In the genomic region with DNA sequence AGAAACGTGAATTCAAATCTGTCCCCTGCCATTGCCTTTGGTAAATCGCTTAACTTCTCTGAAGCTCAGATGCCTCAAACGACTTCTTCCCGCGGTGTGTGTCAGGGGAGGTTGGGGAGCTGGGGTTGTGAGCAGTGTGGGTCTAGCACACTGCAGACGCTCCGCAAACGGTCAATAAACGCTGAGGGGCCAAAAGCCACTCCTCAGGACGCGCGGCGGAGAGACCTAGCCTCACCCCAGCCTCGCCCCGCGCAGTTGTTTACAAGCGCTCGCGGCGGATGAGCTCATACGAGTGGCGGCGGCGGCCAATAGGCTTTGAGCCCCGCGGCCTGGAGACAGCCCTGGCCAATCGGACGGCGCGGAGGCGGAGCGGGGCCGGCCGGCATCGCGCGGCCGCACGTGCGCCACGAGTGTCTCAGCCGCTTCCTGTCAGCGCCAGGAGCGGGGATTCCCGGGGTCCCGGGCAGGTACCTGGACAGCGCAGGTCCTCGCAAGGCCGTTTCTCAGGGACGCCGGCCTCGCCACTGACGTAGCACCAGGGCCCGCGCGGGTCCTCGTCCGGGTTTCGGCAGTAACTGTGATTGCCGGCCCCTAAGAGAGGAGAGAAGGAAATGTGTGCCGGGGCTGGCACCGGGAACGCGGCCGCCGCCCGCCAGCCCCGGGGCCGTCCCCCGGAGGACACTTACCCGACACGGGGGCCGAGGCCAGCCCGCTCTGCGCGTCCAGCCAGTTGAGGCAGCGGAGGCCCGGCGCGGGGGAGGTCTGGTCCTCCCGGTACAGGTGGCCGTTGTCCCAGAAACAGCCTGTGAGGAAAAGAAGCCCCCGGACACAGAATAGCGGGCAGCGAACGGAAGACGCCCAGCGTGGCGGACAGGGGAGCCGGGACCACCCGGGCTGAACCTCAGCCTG, we compare ENCODE assay signal across 7 cellular contexts. TPM values are rescaled to one million over a fixed set of nuclear protein-coding genes. Genes with fewer than 3 reads are reported as not detected.
A peak's percentile ranks its signal among the peaks of the same experiment; 100 is the strongest.
DNase-seq lines count a peak whose midpoint lies in the region; ATAC-seq, FAIRE-seq and TF ChIP-seq lines count a peak whose summit lies in the region.

No MANE protein-coding gene starts in this region.

- H3K4me2 ChIP-seq in hepatocyte = peak overlapping the region; percentile 95

- ATAC-seq in HG02885 (IDR thresholded peaks at IDR 0.05; ENCODE audit: poor library complexity, unreplicated experiment) = peak; percentile 94

- H4K20me1 ChIP-seq in hepatocyte (ENCODE audit: insufficient read depth, poor library complexity, severe bottlenecking) = no peaks in the 10 kb centered on the region

- FAIRE-seq in GM18507 (lab: Jason Lieb, UNC) = peak; percentile 92

- H3K4me1 ChIP-seq in hepatocyte (ENCODE audit: insufficient read depth) = peaks cover 29% of the 10 kb centered on the region

- H3K4me3 ChIP-seq in astrocyte of the cerebellum (ENCODE audit: low read depth, low read length) (peak overlapping the region; percentile 49), hepatocyte (peak overlapping the region; percentile 41), retinal pigment epithelial cell (ENCODE audit: low read length) (peak overlapping the region; percentile 93)

- H3K79me2 ChIP-seq in hepatocyte = no peaks in the 10 kb centered on the region

- peak overlapping the region; percentile 77 for H3K27ac ChIP-seq in hepatocyte

- no peaks in the 10 kb centered on the region for H3K36me3 ChIP-seq in hepatocyte (replicated peaks; ENCODE audit: insufficient read depth, low read depth)

- DNase-seq in GM18507 (ENCODE audit: extremely low spot score, insufficient read length, low read depth) (peak; percentile 97), NCI-H2029 (lab: John Stamatoyannopoulos, UW) (peak; percentile 94), T-helper 9 cell (peak; percentile 94), astrocyte of the cerebellum (ENCODE audit: low read depth) (peak; percentile 62), hepatocyte (ENCODE audit: low spot score) (peak; percentile 98), retinal pigment epithelial cell (ENCODE audit: low read depth) (peak; percentile 77)

- H3K9me3 ChIP-seq in hepatocyte (ENCODE audit: low read depth) = no peaks in the 10 kb centered on the region

- no peaks in the 10 kb centered on the region for H3K27me3 ChIP-seq in hepatocyte

- in situ Hi-C loops in astrocyte of the cerebellum (cut with HindIII; ENCODE audit: low sequenced_read_pairs) = no loop called here

- WGBS in hepatocyte (ENCODE audit: low lambda C conversion rate, missing lambda C conversion rate) = 1% methylated on average over 85 of the region's 91 CpGs

- TF ChIP-seq CTCF in astrocyte of the cerebellum (IDR thresholded peaks at IDR 0.05; ENCODE audit: low read depth, low read length, missing control alignments) (no peak), hepatocyte (IDR thresholded peaks at IDR 0.05; ENCODE audit: poor library complexity) (no peak), retinal pigment epithelial cell (conservative IDR thresholded peaks at IDR 0.05; ENCODE audit: low read depth, low read length) (no peak)

- peak overlapping the region; percentile 61 for H2AFZ ChIP-seq in hepatocyte

- H3K9me2 ChIP-seq in hepatocyte (replicated peaks; ENCODE audit: insufficient read depth) = no peaks in the 10 kb centered on the region

RNA-seq across cellular contexts. Expression of a gene that starts 1.5 kb away (rescaled TPM):
- 17.9 and 22.2 TPM in 2 replicates for total RNA-seq in hepatocyte
- 19.5 and 22.4 TPM in 2 replicates for polyA plus RNA-seq in hepatocyte

RNA-seq across cellular contexts. Expression of a gene that starts 55.4 kb away (rescaled TPM):
- 20.3 and 25.1 TPM in 2 replicates for total RNA-seq in hepatocyte
- 18.2 and 23.8 TPM in 2 replicates for polyA plus RNA-seq in hepatocyte

Comparison
In these comparisons a context has a peak if more than half of its experiments do, and no peak if none do; other contexts are left out.
1. Peak in every context shown above with its lines: DNase-seq, ATAC-seq, H3K4me3 ChIP-seq and H3K27ac ChIP-seq.
2. H3K4me3 ChIP-seq: peak in every context shown above with its lines; median percentile 93 in retinal pigment epithelial cell; 49 in astrocyte of the cerebellum; 41 in hepatocyte.